Comparison of ENCODE assay signal across 4 cellular contexts in genomic region chr1:39775141-39775540, GRCh38. TPM values are rescaled to one million over a fixed set of nuclear protein-coding genes. Genes with fewer than 3 reads are reported as not detected.
"Had no signal": no experiment of that assay in that cellular context is flagged by ENCODE, and none has a peak within 500 bp of the region (broad histone marks: within the 10 kb centered on the region; RNA-seq: fewer than 3 reads in every experiment).

No MANE protein-coding gene starts in this region.

RNA-seq across cellular contexts. Expression of gene OXCT2, which starts 4.0 kb away (rescaled TPM):
- total RNA-seq: naive thymus-derived CD8-positive, alpha-beta T cell; progenitor cell of endocrine pancreas had no signal
- polyA plus RNA-seq: naive thymus-derived CD8-positive, alpha-beta T cell had no signal

RNA-seq across cellular contexts. Expression of gene BMP8B, which starts 13.5 kb away (rescaled TPM):
- total RNA-seq: fibroblast of lung had no signal
- polyA plus RNA-seq: endothelial cell of umbilical vein had no signal
